ENCODE assay signal across 29 cellular contexts in the genomic region with DNA sequence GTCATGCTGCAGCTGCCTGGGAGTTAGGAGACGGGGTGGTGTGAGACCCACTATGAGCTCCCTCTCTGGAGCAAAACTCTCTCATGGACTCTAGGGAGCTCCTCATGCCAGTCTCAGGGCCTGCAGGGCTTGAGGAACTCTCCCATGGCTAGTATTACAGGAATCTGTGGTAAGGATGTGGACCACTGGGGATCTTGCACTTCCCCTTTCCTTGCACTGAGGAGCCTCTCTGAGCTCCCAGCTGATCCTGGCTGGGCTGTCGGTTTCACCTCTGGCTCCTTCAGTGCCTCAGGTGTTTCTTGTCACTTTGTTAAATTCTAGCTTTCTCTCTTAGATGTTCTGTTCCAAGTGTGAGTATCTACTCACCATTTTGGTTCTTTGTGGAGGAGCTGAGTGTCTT.
"Had no signal": no experiment of that assay in that cellular context is flagged by ENCODE, and none has a peak within 500 bp of the region (broad histone marks: within the 10 kb centered on the region; RNA-seq: fewer than 3 reads in every experiment).

No MANE protein-coding gene starts in this region.

- H3K4me1 ChIP-seq: ascending aorta had no signal

- DNase-seq: activated CD4-positive, alpha-beta T cell treated with anti-CD3 and anti-CD28 coated beads for 36 hours; activated CD4-positive, alpha-beta T cell treated with anti-CD3 and anti-CD28 coated beads, Interleukin-2, amount 10 ng/mL, durations not matched to agents 7 days and 5 days; activated CD4-positive, alpha-beta T cell treated with anti-CD3 and anti-CD28 coated beads, Interleukin-2, amount 50 U/mL, for 48 hours; activated CD8-positive, alpha-beta T cell treated with anti-CD3 and anti-CD28 coated beads, Interleukin-2, amount 10 ng/mL, durations not matched to agents 7 days and 5 days; activated gamma-delta T cell; activated naive CD4-positive, alpha-beta T cell treated with Interleukin-2 at 50 U/mL for 16 hours; activated naive CD8-positive, alpha-beta T cell treated with anti-CD3 and anti-CD28 coated beads, Interleukin-2, amount 10 ng/mL, durations not matched to agents 7 days and 5 days; activated T-cell treated with anti-CD3 and anti-CD28 coated beads, Interleukin-2, amount 50 U/mL, for 24 hours; amygdala; NCI-H1048; NCI-H1105 treated with DMSO at 0.1 percent for 48 hours; NCI-H1436; NCI-H1694; NCI-H1930; NCI-H2081 treated with DMSO at 0.1 percent for 48 hours; NCI-H226; NCI-H446 treated with DMSO at 0.1 percent for 48 hours; NCI-H524; NCI-H69; NCI-H82; SHP77; SJCRH30; T1000 had no signal

- H3K36me3 ChIP-seq: ascending aorta, cardiac muscle cell, SJCRH30 had no signal

- H3K27ac ChIP-seq: ascending aorta, cardiac muscle cell, SJCRH30, SK-N-MC had no signal

- H3K9me3 ChIP-seq: SJCRH30 had no signal

- ATAC-seq: activated CD4-positive, alpha-beta T cell treated with anti-CD3 and anti-CD28 coated beads for 36 hours; activated CD4-positive, CD25-positive, alpha-beta regulatory T cell treated with anti-CD3 and anti-CD28 coated beads, Interleukin-2, amount 50 U/mL, for 24 hours; activated CD8-positive, alpha-beta T cell treated with anti-CD3 and anti-CD28 coated beads, Interleukin-2, amount 10 ng/mL, durations not matched to agents 7 days and 5 days; Panc1; WTC11 had no signal

- H3K27me3 ChIP-seq: ascending aorta, SJCRH30 had no signal

- H3K4me3 ChIP-seq: ascending aorta, cardiac muscle cell, SJCRH30, SK-N-MC had no signal
